In genomic region chrX:74506310-74507115, GRCh38 we compare ENCODE assay signal across 12 cellular contexts.
A peak's percentile ranks its signal among the peaks of the same experiment; 100 is the strongest.
DNase-seq lines count a peak whose midpoint lies in the region; ATAC-seq and TF ChIP-seq lines count a peak whose summit lies in the region.
"Had no signal": no experiment of that assay in that cellular context is flagged by ENCODE, and none has a peak within 500 bp of the region (broad histone marks: within the 10 kb centered on the region; RNA-seq: fewer than 3 reads in every experiment).

No MANE protein-coding gene starts in this region.

- no peaks in the 10 kb centered on the region for H3K27me3 ChIP-seq in lung (ENCODE audit: control insufficient read depth, insufficient read depth)
- H3K27me3 ChIP-seq in effector memory CD4-positive, alpha-beta T cell (replicated peaks; ENCODE audit: control insufficient read depth, insufficient read depth, low read length, poor library complexity, severe bottlenecking), result no peaks in the 10 kb centered on the region
- H3K27me3 ChIP-seq in GM23248 (replicated peaks; ENCODE audit: insufficient read depth), result no peaks in the 10 kb centered on the region
- H3K27me3 ChIP-seq: sigmoid colon had no signal

- H3K4me2 ChIP-seq in OCI-LY7 (ENCODE audit: low read length) (no peak overlapping the region), GM23248 (ENCODE audit: unreplicated experiment) (no peak overlapping the region)

- 84 to 97% methylated on average over 8 of the region's 8 CpGs for WGBS in lung, 2 donors
- 73 to 82% methylated on average over 4 to 8 of the region's 8 CpGs for WGBS in GM23248 (ENCODE audit: low coverage in 1 of 2, low lambda C conversion rate in 2 of 2, missing lambda C conversion rate in 2 of 2), 2 experiments

- CTCF ChIA-PET in OCI-LY7 (lab: Charles Lee; ENCODE audit: unreplicated experiment), result no interaction called here

- DNase-seq in lung (ENCODE audit: low spot score) (peak; percentile 14), OCI-LY7 (ENCODE audit: low spot score) (no peak), GM23248 (no peak), foreskin fibroblast (no peak)
- DNase-seq in effector memory CD4-positive, alpha-beta T cell, result no peak
- DNase-seq: activated CD8-positive, alpha-beta T cell treated with anti-CD3 and anti-CD28 coated beads, Interleukin-2, amount 10 ng/mL, durations not matched to agents 7 days and 5 days; adrenal gland; NCI-H446; sigmoid colon had no signal

- no peak overlapping the region for H3K27ac ChIP-seq in lung (ENCODE audit: low read depth in 1 of 2, low read length in 1 of 2)
- no peak overlapping the region for H3K27ac ChIP-seq in OCI-LY7 (ENCODE audit: low read depth, low read length, poor library complexity, severe bottlenecking)
- H3K27ac ChIP-seq in effector memory CD4-positive, alpha-beta T cell (ENCODE audit: insufficient read depth, low read length, poor library complexity, severe bottlenecking), result no peak overlapping the region
- H3K27ac ChIP-seq in GM23248, result no peak overlapping the region
- H3K27ac ChIP-seq: adrenal gland, sigmoid colon had no signal

- H3K4me3 ChIP-seq in lung, result no peak overlapping the region
- H3K4me3 ChIP-seq in OCI-LY7 (ENCODE audit: low read depth, low read length, poor library complexity, severe bottlenecking), result no peak overlapping the region
- H3K4me3 ChIP-seq in effector memory CD4-positive, alpha-beta T cell (ENCODE audit: insufficient read depth, low read depth, low read length, poor library complexity, severe bottlenecking), result no peak overlapping the region
- H3K4me3 ChIP-seq in GM23248, result no peak overlapping the region
- H3K4me3 ChIP-seq in foreskin fibroblast (ENCODE audit: low read depth in 1 of 2, low read length in 2 of 2), result no peak overlapping the region
- H3K4me3 ChIP-seq: adrenal gland, sigmoid colon had no signal

- ATAC-seq in GM18909 (IDR thresholded peaks at IDR 0.05; ENCODE audit: poor library complexity, unreplicated experiment), result peak; percentile 94
- peak; percentile 90 for ATAC-seq in GM21619 (IDR thresholded peaks at IDR 0.05; ENCODE audit: unreplicated experiment)
- ATAC-seq in HG03097 (IDR thresholded peaks at IDR 0.05; ENCODE audit: low FRiP score, unreplicated experiment), result peak; percentile 88
- no peak for ATAC-seq in lung (ENCODE audit: insufficient read depth, low FRiP score)
- ATAC-seq: activated CD8-positive, alpha-beta T cell treated with anti-CD3 and anti-CD28 coated beads, Interleukin-2, amount 10 ng/mL, durations not matched to agents 7 days and 5 days had no signal

- intact Hi-C loops in OCI-LY7 (cut with micrococcal nuclease; ENCODE audit: unreplicated experiment), result no loop called here

- H3K4me1 ChIP-seq in lung (ENCODE audit: control insufficient read depth in 2 of 2, insufficient read depth in 2 of 2, low read length in 2 of 2) (no peaks in the 10 kb centered on the region), OCI-LY7 (ENCODE audit: insufficient read depth, low read length, poor library complexity, severe bottlenecking) (no peaks in the 10 kb centered on the region), GM23248 (ENCODE audit: insufficient read depth) (peaks cover 8% of the 10 kb centered on the region; the same call in 1 of the 2 replicates)
- H3K4me1 ChIP-seq in effector memory CD4-positive, alpha-beta T cell (ENCODE audit: control insufficient read depth, insufficient read depth, low read length, poor library complexity, severe bottlenecking), result no peaks in the 10 kb centered on the region
- H3K4me1 ChIP-seq: adrenal gland, sigmoid colon had no signal

- no peaks in the 10 kb centered on the region for H3K36me3 ChIP-seq in lung (ENCODE audit: control insufficient read depth in 2 of 2, insufficient read depth in 2 of 2, low read length in 2 of 2)
- no peaks in the 10 kb centered on the region for H3K36me3 ChIP-seq in OCI-LY7 (ENCODE audit: insufficient read depth, low read length)
- H3K36me3 ChIP-seq in effector memory CD4-positive, alpha-beta T cell (ENCODE audit: control insufficient read depth, insufficient read depth, low read length), result no peaks in the 10 kb centered on the region
- no peaks in the 10 kb centered on the region for H3K36me3 ChIP-seq in GM23248 (ENCODE audit: low read depth)
- H3K36me3 ChIP-seq: adrenal gland, sigmoid colon had no signal

- TF ChIP-seq CTCF in lung (IDR thresholded peaks at IDR 0.05; ENCODE audit: control extremely low read depth, extremely low read depth) (no peak), OCI-LY7 (conservative IDR thresholded peaks at IDR 0.05; ENCODE audit: low read length) (no peak), foreskin fibroblast (IDR thresholded peaks at IDR 0.05; ENCODE audit: low read depth, low read length) (no peak)

- BruUV-seq in OCI-LY7 (replicated peaks; lab: Mats Ljungman, UMichigan), result no TSS peak

- H4K20me1 ChIP-seq in OCI-LY7 (ENCODE audit: insufficient read depth, low read length), result no peaks in the 10 kb centered on the region
- H4K20me1 ChIP-seq in GM23248 (ENCODE audit: insufficient read depth), result no peaks in the 10 kb centered on the region

- H3K9me2 ChIP-seq in OCI-LY7 (ENCODE audit: insufficient read depth, low read length) (no peaks in the 10 kb centered on the region), GM23248 (ENCODE audit: insufficient read depth) (no peaks in the 10 kb centered on the region)

- H3K79me2 ChIP-seq in OCI-LY7 (ENCODE audit: insufficient read depth, low read depth, low read length) (no peaks in the 10 kb centered on the region), GM23248 (ENCODE audit: insufficient read depth) (no peaks in the 10 kb centered on the region)

- in situ Hi-C loops in GM23248 (cut with MboI), result no loop called here

- H3K9ac ChIP-seq in GM23248, result no peak overlapping the region

- H3K9me3 ChIP-seq in lung (ENCODE audit: control insufficient read depth in 2 of 2, insufficient read depth in 1 of 2, low read length in 1 of 2) (no peaks in the 10 kb centered on the region), OCI-LY7 (ENCODE audit: low read length) (no peaks in the 10 kb centered on the region), GM23248 (ENCODE audit: low read depth) (no peaks in the 10 kb centered on the region)
- H3K9me3 ChIP-seq in effector memory CD4-positive, alpha-beta T cell (ENCODE audit: control insufficient read depth, low read length), result no peaks in the 10 kb centered on the region
- H3K9me3 ChIP-seq: adrenal gland, sigmoid colon had no signal

- H3F3A ChIP-seq in GM23248 (ENCODE audit: insufficient read depth), result no peaks in the 10 kb centered on the region

- no peak overlapping the region for H2AFZ ChIP-seq in OCI-LY7 (ENCODE audit: low read length)
- H2AFZ ChIP-seq in GM23248, result no peak overlapping the region

- POLR2A ChIA-PET in OCI-LY7 (lab: Charles Lee), result no interaction called here
